Comparison of ENCODE assay signal across 16 cellular contexts in the genomic region with DNA sequence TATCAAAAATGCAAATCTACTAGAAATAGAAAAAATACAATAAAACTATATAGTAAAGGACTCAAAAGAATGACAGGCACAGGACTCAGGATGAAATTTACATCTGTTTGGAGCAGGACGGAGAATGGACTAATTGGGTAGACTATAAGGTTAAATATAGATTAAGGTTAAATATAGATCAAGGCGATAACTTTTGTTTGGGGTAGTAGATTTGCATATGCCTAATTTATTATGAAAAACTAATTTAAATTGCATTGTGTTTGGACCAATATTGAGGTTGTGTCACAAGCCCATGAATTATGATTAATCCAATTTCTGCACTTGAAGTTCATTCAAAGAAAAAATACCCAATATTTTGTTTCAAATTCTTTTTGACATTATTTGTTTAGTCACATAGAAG. TPM values are rescaled to one million over a fixed set of nuclear protein-coding genes. Genes with fewer than 3 reads are reported as not detected.
DNase-seq lines count a peak whose midpoint lies in the region; ATAC-seq, FAIRE-seq and TF ChIP-seq lines count a peak whose summit lies in the region.
"Had no signal": no experiment of that assay in that cellular context is flagged by ENCODE, and none has a peak within 500 bp of the region (broad histone marks: within the 10 kb centered on the region; RNA-seq: fewer than 3 reads in every experiment).

No MANE protein-coding gene starts in this region.

- no TSS peak for BruUV-seq in K562 (replicated peaks; lab: Mats Ljungman, UMichigan)

- H3K9ac ChIP-seq in K562 (ENCODE audit: insufficient read depth in 1 of 2, low read depth in 2 of 2, low read length in 2 of 2): no peak overlapping the region
- H3K9ac ChIP-seq: BLaER1 had no signal

- H3K27ac ChIP-seq in K562 (ENCODE audit: extremely low read depth, low read depth, low read length): no peak overlapping the region
- H3K27ac ChIP-seq: BLaER1, C4-2B had no signal

- no peak for TF ChIP-seq POLR2A in K562 (conservative IDR thresholded peaks at IDR 0.05)

- H4K20me1 ChIP-seq in K562 (replicated peaks; ENCODE audit: control insufficient read depth, insufficient read depth, low read length): no peaks in the 10 kb centered on the region
- H4K20me1 ChIP-seq: BLaER1 had no signal

- no peaks in the 10 kb centered on the region for H3K9me1 ChIP-seq in K562 (ENCODE audit: control insufficient read depth, insufficient read depth, low read length)

- H3K36me3 ChIP-seq in K562 (ENCODE audit: control insufficient read depth, insufficient read depth, low read length): no peaks in the 10 kb centered on the region
- H3K36me3 ChIP-seq: BLaER1 had no signal

- in situ Hi-C loops in K562 (cut with MboI): no loop called here

- ATAC-seq in GM18861 (IDR thresholded peaks at IDR 0.05; ENCODE audit: unreplicated experiment) (peak; percentile 9), GM21786 (IDR thresholded peaks at IDR 0.05; ENCODE audit: unreplicated experiment) (peak; percentile 14), K562 (no peak)
- ATAC-seq in activated CD8-positive, alpha-beta T cell treated with anti-CD3 and anti-CD28 coated beads, Interleukin-2, amount 10 ng/mL, durations not matched to agents 7 days and 5 days: no peak

- H3K4me3 ChIP-seq in K562: no peak overlapping the region
- H3K4me3 ChIP-seq: BLaER1 had no signal

- no peaks in the 10 kb centered on the region for H3K36me3 Mint-ChIP-seq in activated CD8-positive, alpha-beta T cell treated with anti-CD3 and anti-CD28 coated beads, Interleukin-2, amount 10 ng/mL, durations not matched to agents 7 days and 5 days (ENCODE audit: low read depth)
- H3K36me3 Mint-ChIP-seq: CD4-positive, CD25-positive, alpha-beta regulatory T cell; CD8-positive, alpha-beta T cell had no signal

- H3K4me2 ChIP-seq in K562 (ENCODE audit: insufficient read depth, low read length): no peak overlapping the region
- H3K4me2 ChIP-seq: BLaER1 had no signal

- H3K9me3 Mint-ChIP-seq in activated CD8-positive, alpha-beta T cell treated with anti-CD3 and anti-CD28 coated beads, Interleukin-2, amount 10 ng/mL, durations not matched to agents 7 days and 5 days (ENCODE audit: insufficient read depth): no peaks in the 10 kb centered on the region
- H3K9me3 Mint-ChIP-seq: CD8-positive, alpha-beta T cell had no signal

- peak; percentile 25 for FAIRE-seq in D721Med (lab: Jason Lieb, UNC)
- no peak for FAIRE-seq in K562 (lab: Jason Lieb, UNC)

- CTCF ChIA-PET in K562 (lab: Yijun Ruan, JAX; ENCODE audit: low intra/inter-chr PET ratio): interaction anchor here (0.6 to 3.7 kb wide), 8 partner anchors 11 to 1391 kb away, joined by 3 to 57 read pairs (median 4); a partner anchor contains a TSS
- CTCF ChIA-PET in activated CD8-positive, alpha-beta T cell treated with anti-CD3 and anti-CD28 coated beads, Interleukin-2, amount 10 ng/mL, durations not matched to agents 7 days and 5 days (lab: Charles Lee): interaction anchor here (0.6 to 1.5 kb wide), 9 partner anchors 8 to 487 kb away, joined by 3 to 5 read pairs (median 3); a partner anchor contains a TSS

- no peaks in the 10 kb centered on the region for H3K27me3 Mint-ChIP-seq in activated CD8-positive, alpha-beta T cell treated with anti-CD3 and anti-CD28 coated beads, Interleukin-2, amount 10 ng/mL, durations not matched to agents 7 days and 5 days (ENCODE audit: low read depth)
- H3K27me3 Mint-ChIP-seq: B cell; CD4-positive, CD25-positive, alpha-beta regulatory T cell had no signal

- no peak overlapping the region for H2AFZ ChIP-seq in K562 (ENCODE audit: low read depth, low read length)

- TF ChIP-seq EP300 in K562 (IDR thresholded peaks at IDR 0.05; ENCODE audit: low read length): no peak

- 63% methylated on average over 2 of the region's 2 CpGs for WGBS in K562 (ENCODE audit: insufficient coverage, low coverage, missing lambda C conversion rate)

- no peak for TF ChIP-seq RAD21 in K562 (CRISPR knock-in tag; conservative IDR thresholded peaks at IDR 0.05 in 1 of 2, IDR thresholded peaks at IDR 0.05 in 1 of 2)

- H3K27ac Mint-ChIP-seq in activated CD8-positive, alpha-beta T cell treated with anti-CD3 and anti-CD28 coated beads, Interleukin-2, amount 10 ng/mL, durations not matched to agents 7 days and 5 days: no peak overlapping the region
- H3K27ac Mint-ChIP-seq: B cell; CD4-positive, CD25-positive, alpha-beta regulatory T cell; CD8-positive, alpha-beta T cell had no signal

- H3K4me3 Mint-ChIP-seq in activated CD8-positive, alpha-beta T cell treated with anti-CD3 and anti-CD28 coated beads, Interleukin-2, amount 10 ng/mL, durations not matched to agents 7 days and 5 days: no peak overlapping the region
- H3K4me3 Mint-ChIP-seq: B cell; CD4-positive, CD25-positive, alpha-beta regulatory T cell; CD8-positive, alpha-beta T cell had no signal

- no peak for TF ChIP-seq CTCF in D721Med (IDR thresholded peaks at IDR 0.05; ENCODE audit: insufficient read depth, missing control alignments)
- no peak for TF ChIP-seq CTCF in K562 (IDR thresholded peaks at IDR 0.05 in 2 of 3, conservative IDR thresholded peaks at IDR 0.05 in 1 of 3; ENCODE audit: insufficient read depth in 2 of 3, low read depth in 1 of 3, low read length in 3 of 3)

- H3K4me1 ChIP-seq in K562 (replicated peaks in 1 of 2; ENCODE audit: control insufficient read depth in 2 of 2, insufficient read depth in 2 of 2, low read length in 2 of 2): no peaks in the 10 kb centered on the region
- H3K4me1 ChIP-seq: BLaER1, Caco-2 had no signal

- intact Hi-C loops in K562 (cut with micrococcal nuclease): loop anchor here (1.0 to 5.0 kb wide), 6 partner anchors 40 to 482 kb away; no protein-coding TSS in a partner anchor

- DNase-seq in D721Med (ENCODE audit: insufficient read length, low spot score): no peak
- no peak for DNase-seq in K562 (ENCODE audit: extremely low read depth in 1 of 4, low spot score in 3 of 4)
- DNase-seq in HPDE6-E6E7 (ENCODE audit: extremely low spot score): no peak
- DNase-seq in activated CD8-positive, alpha-beta T cell treated with anti-CD3 and anti-CD28 coated beads, Interleukin-2, amount 10 ng/mL, durations not matched to agents 7 days and 5 days: no peak
- DNase-seq in NCI-H1694 treated with DMSO at 0.1 percent for 48 hours (lab: John Stamatoyannopoulos, UW): no peak
- DNase-seq in DMS53 treated with DMSO at 0.1 percent for 48 hours (lab: John Stamatoyannopoulos, UW; ENCODE audit: unreplicated experiment): no peak
- DNase-seq: CD8-positive, alpha-beta T cell; DMS 273 treated with DMSO at 0.1 percent for 48 hours; GF-D8 had no signal

- no peaks in the 10 kb centered on the region for H3K27me3 ChIP-seq in K562 (ENCODE audit: control insufficient read depth in 2 of 2, insufficient read depth in 2 of 2, low read length in 2 of 2)
- H3K27me3 ChIP-seq: BLaER1 had no signal

- no peaks in the 10 kb centered on the region for H3K9me3 ChIP-seq in K562 (replicated peaks; ENCODE audit: control insufficient read depth, insufficient read depth, low read depth, low read length)
- H3K9me3 ChIP-seq: BLaER1 had no signal

- POLR2A ChIA-PET in K562 (lab: Yijun Ruan, JAX): interaction anchor here (1.6 kb wide), 1 partner anchor 12 kb away, joined by 3 read pairs; no protein-coding TSS in a partner anchor
- POLR2A ChIA-PET in activated CD8-positive, alpha-beta T cell treated with anti-CD3 and anti-CD28 coated beads, Interleukin-2, amount 10 ng/mL, durations not matched to agents 7 days and 5 days (lab: Charles Lee): no interaction called here

- H3K79me2 ChIP-seq in K562 (ENCODE audit: control insufficient read depth, insufficient read depth, low read length): no peaks in the 10 kb centered on the region

- peaks cover 1% of the 10 kb centered on the region for H3K4me1 Mint-ChIP-seq in activated CD8-positive, alpha-beta T cell treated with anti-CD3 and anti-CD28 coated beads, Interleukin-2, amount 10 ng/mL, durations not matched to agents 7 days and 5 days (ENCODE audit: low read depth)
- H3K4me1 Mint-ChIP-seq: B cell; CD4-positive, CD25-positive, alpha-beta regulatory T cell had no signal

TF ChIP-seq in K562, 482 proteins besides CTCF, POLR2A, EP300 and RAD21 (continues in another document):
- TF ChIP-seq TBL1XR1 (IDR thresholded peaks at IDR 0.05; ENCODE audit: low read length in 2 of 2): no peak
- TF ChIP-seq POLR2AphosphoS5 (IDR thresholded peaks at IDR 0.05; ENCODE audit: control insufficient read depth, insufficient read depth, low read depth, low read length): no peak
- no peak for TF ChIP-seq BHLHE40 (IDR thresholded peaks at IDR 0.05; ENCODE audit: low read length)
- no peak for TF ChIP-seq ZNF717 (CRISPR knock-in tag; IDR thresholded peaks at IDR 0.05)
- no peak for TF ChIP-seq POLR2H (tag; IDR thresholded peaks at IDR 0.05; ENCODE audit: low read depth)

RNA-seq across cellular contexts. Expression of a gene that starts 31.0 kb away (rescaled TPM):
- 20.6 and 60.4 TPM in 2 replicates for total RNA-seq in K562 (2011; cell fraction: chromatin; rRNA removed; ENCODE audit: low replicate concordance)
- total RNA-seq in K562 (2011; cell fraction: nucleolus; rRNA removed): 15.3 and 17.2 TPM in 2 replicates
- 39.8 and 80.6 TPM in 2 replicates for total RNA-seq in K562 (2011; cell fraction: nucleoplasm; rRNA removed)
- 26.7 and 38.1 TPM in 2 replicates for total RNA-seq in K562 (2014; rRNA removed)
- total RNA-seq in K562 (2014; rRNA removed; fragmentation: Illumina TruSeq; extraction: Trizol): 32.5 and 35.7 TPM in 2 replicates
- 24.0 and 26.6 TPM in 2 replicates for total RNA-seq in K562 (2015; rRNA removed; fragmentation: Illumina TruSeq; extraction: Trizol)
- 24.6 and 27.7 TPM in 2 replicates for total RNA-seq in K562 (2021)
- 26.3 and 39.0 TPM in 2 replicates for polyA plus RNA-seq in K562 (2011; rRNA removed)
- 6.3 and 12.8 TPM in 2 replicates for polyA plus RNA-seq in K562 (2011; cell fraction: cytosol; rRNA removed)
- polyA plus RNA-seq in K562 (2011; cell fraction: nucleus; rRNA removed): 24.4 and 28.3 TPM in 2 replicates
- 19.8 and 20.1 TPM in 2 replicates for polyA plus RNA-seq in K562 (2012)
- 19.1 and 19.7 TPM in 2 replicates for polyA plus RNA-seq in K562 (2014; fragmentation: Illumina TruSeq; extraction: Trizol)
- 10 to 100 TPM; 10.0 to 13.7 TPM for polyA plus RNA-seq in K562 (2014; fragmentation: Nextera tagmentation; extraction: Ambion mirVana)
- 26.0 and 29.8 TPM in 2 replicates for polyA plus RNA-seq in K562 (2014; rRNA removed)
- 26.0 and 28.5 TPM in 2 replicates for polyA minus RNA-seq in K562 (2011; rRNA and poly(A)+ RNA removed)
- 8.8 and 9.2 TPM in 2 replicates for polyA minus RNA-seq in K562 (2011; cell fraction: cytosol; rRNA and poly(A)+ RNA removed)
- 47.9 and 57.3 TPM in 2 replicates for polyA minus RNA-seq in K562 (2011; cell fraction: nucleus; rRNA and poly(A)+ RNA removed)
- 1 to 10 TPM; 5.3 to 5.5 TPM for total RNA-seq in activated CD8-positive, alpha-beta T cell treated with anti-CD3 and anti-CD28 coated beads, Interleukin-2, amount 10 ng/mL, durations not matched to agents 7 days and 5 days

Comparison
In these comparisons a context has a peak if more than half of its experiments do, and no peak if none do; other contexts are left out.
1. ATAC-seq: peak in GM18861 (single experiment) and GM21786 (single experiment); none in K562 (single experiment) and activated CD8-positive, alpha-beta T cell treated with anti-CD3 and anti-CD28 coated beads, Interleukin-2, amount 10 ng/mL, durations not matched to agents 7 days and 5 days (single experiment).